22 cellular contexts compared by ENCODE assay signal in the genomic region with DNA sequence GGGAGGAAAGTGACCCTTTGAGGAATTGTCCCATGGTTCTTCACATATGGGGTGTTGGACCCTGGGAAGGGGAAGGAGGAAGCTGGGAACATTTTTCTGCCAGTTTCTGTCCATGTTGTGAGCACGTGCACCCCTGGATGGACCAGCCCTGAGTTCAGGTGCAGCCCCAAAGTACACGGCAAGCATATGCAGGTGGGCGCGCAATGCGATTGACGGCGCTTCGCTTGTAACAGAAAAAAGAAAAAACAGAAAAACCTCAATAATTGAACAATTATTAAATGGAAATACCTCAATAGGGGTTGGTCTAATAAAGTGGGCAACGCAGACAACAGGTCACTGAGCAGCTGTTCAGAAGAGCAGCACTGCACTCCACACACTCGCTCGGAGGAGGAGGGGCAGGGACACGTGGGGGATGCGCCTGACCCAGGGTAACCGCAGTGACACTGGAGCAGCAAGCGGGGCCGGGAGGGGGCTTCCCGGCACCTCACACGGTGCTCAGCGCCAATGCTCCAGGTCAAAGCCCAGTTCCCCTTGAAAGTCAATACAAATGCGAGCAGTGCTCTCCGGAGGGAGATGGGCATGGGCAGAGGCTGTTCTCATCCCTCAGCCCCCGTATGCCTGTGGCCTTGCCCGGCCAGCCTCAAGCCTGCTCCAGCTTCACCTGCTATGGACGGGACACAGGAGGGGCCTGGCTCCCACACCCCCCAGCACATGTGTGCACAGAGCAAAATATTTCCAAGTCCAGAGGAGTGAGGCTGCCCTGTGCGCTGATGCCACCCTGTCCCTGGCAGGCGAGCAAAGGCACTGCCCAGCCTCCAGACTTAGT. TPM values are rescaled to one million over a fixed set of nuclear protein-coding genes. Genes with fewer than 3 reads are reported as not detected.
DNase-seq lines count a peak whose midpoint lies in the region; ATAC-seq, FAIRE-seq and TF ChIP-seq lines count a peak whose summit lies in the region.
"Had no signal": no experiment of that assay in that cellular context is flagged by ENCODE, and none has a peak within 500 bp of the region (broad histone marks: within the 10 kb centered on the region; RNA-seq: fewer than 3 reads in every experiment).

No MANE protein-coding gene starts in this region.

- POLR2A ChIA-PET in PC-9 (lab: Charles Lee; ENCODE audit: unreplicated experiment): no interaction called here

- H2AFZ ChIP-seq in PC-9: no peak overlapping the region

- no peak overlapping the region for H3K9ac ChIP-seq in kidney (ENCODE audit: low read length in 2 of 2)

- no peaks in the 10 kb centered on the region for H4K20me1 ChIP-seq in PC-9 (ENCODE audit: insufficient read depth)

- no peak for TF ChIP-seq CTCF in kidney (IDR thresholded peaks at IDR 0.05; ENCODE audit: borderline replicate concordance, extremely low read depth, insufficient read depth)
- TF ChIP-seq CTCF in PC-9 (conservative IDR thresholded peaks at IDR 0.05): no peak

- H3K9me3 ChIP-seq in kidney (ENCODE audit: control insufficient read depth in 1 of 2, low read length in 2 of 2) (no peaks in the 10 kb centered on the region), PC-9 (ENCODE audit: insufficient read depth, low read depth) (no peaks in the 10 kb centered on the region)

- no peak for FAIRE-seq in kidney (lab: Jason Lieb, UNC)
- FAIRE-seq: GM12878, GM18507, K562 had no signal

- H3K36me3 ChIP-seq in H7 (replicated peaks; ENCODE audit: control insufficient read depth, insufficient read depth, low read length) (no peaks in the 10 kb centered on the region), kidney (ENCODE audit: control insufficient read depth in 1 of 2, insufficient read depth in 2 of 2, low read length in 2 of 2) (no peaks in the 10 kb centered on the region), PC-9 (ENCODE audit: low read depth) (no peaks in the 10 kb centered on the region)

- H3K27ac ChIP-seq in kidney (ENCODE audit: low read depth in 2 of 2, low read length in 2 of 2) (no peak overlapping the region), PC-9 (no peak overlapping the region)
- H3K27ac ChIP-seq: RWPE1 had no signal

- no TSS peak for BruUV-seq in PC-9 (replicated peaks; lab: Mats Ljungman, UMichigan)

- H3K27me3 ChIP-seq in H7 (ENCODE audit: control insufficient read depth, insufficient read depth, low read length) (no peaks in the 10 kb centered on the region; the same call in 1 of the 2 replicates), PC-9 (ENCODE audit: insufficient read depth, low read depth) (peaks cover 86% of the 10 kb centered on the region)

- intact Hi-C loops in kidney (cut with DNase I) (loop anchor here (10.0 kb wide), 1 partner anchor 410 kb away; no protein-coding TSS in a partner anchor), posterior cingulate gyrus (cut with DNase I) (loop anchor here (5.0 kb wide), 1 partner anchor 408 kb away; no protein-coding TSS in a partner anchor), PC-9 (cut with micrococcal nuclease; ENCODE audit: unreplicated experiment) (loop anchor here (5.0 kb wide), 1 partner anchor 398 kb away; no protein-coding TSS in a partner anchor)

- H3K4me1 ChIP-seq in kidney (ENCODE audit: control insufficient read depth in 1 of 2, insufficient read depth in 1 of 2, low read depth in 1 of 2, low read length in 2 of 2) (no peaks in the 10 kb centered on the region), PC-9 (replicated peaks; ENCODE audit: insufficient read depth) (no peaks in the 10 kb centered on the region)

- H3K4me3 ChIP-seq in H7 (ENCODE audit: insufficient read depth, low read depth, low read length): no peak overlapping the region
- H3K4me3 ChIP-seq in kidney (ENCODE audit: low read length in 2 of 2): no peak overlapping the region
- no peak overlapping the region for H3K4me3 ChIP-seq in PC-9
- H3K4me3 ChIP-seq: GM12878, K562 had no signal

- ATAC-seq in HG03378 (IDR thresholded peaks at IDR 0.05; ENCODE audit: unreplicated experiment): no peak
- ATAC-seq: GM12878, K562 had no signal

- no peaks in the 10 kb centered on the region for H3K79me2 ChIP-seq in PC-9 (ENCODE audit: low read depth)

- CTCF ChIA-PET in PC-9 (lab: Charles Lee): no interaction called here

- peak; percentile 7 for DNase-seq in activated naive CD4-positive, alpha-beta T cell treated with anti-CD3 and anti-CD28 coated beads, Interleukin-2, amount 50 U/mL, for 16 hours
- DNase-seq in activated naive CD4-positive, alpha-beta T cell treated with Interleukin-2 at 50 U/mL for 16 hours: no peak
- DNase-seq in H7: peak; percentile 62
- peak; percentile 48 for DNase-seq in kidney
- peak in 6 of 10 donors; percentile 1 to 64 (median 13) for DNase-seq in posterior cingulate gyrus
- no peak for DNase-seq in GM19238 (ENCODE audit: insufficient read length, low spot score)
- no peak for DNase-seq in PC-9
- DNase-seq: C1 segment of cervical spinal cord, DMS 273 treated with DMSO at 0.1 percent for 48 hours, GDM1, GOT3, MV-4-11, NCI-H1417, NCI-H1930, NCI-H526 treated with DMSO at 0.1 percent for 48 hours had no signal

- H3K9me2 ChIP-seq in PC-9 (ENCODE audit: insufficient read depth): no peaks in the 10 kb centered on the region

- no peak overlapping the region for H3K4me2 ChIP-seq in PC-9

- H3F3A ChIP-seq in PC-9 (ENCODE audit: insufficient read depth, low read depth): no peaks in the 10 kb centered on the region

RNA-seq across cellular contexts. Expression of gene ACTRT2, which starts 6.6 kb away (rescaled TPM):
- 0.21 TPM in 1 of 2 replicates, not detected in the other for total RNA-seq in H7 (2014; rRNA removed; shearing (Covaris generic))
- not detected for total RNA-seq in kidney
- not detected for polyA plus RNA-seq in kidney (ENCODE audit: insufficient read depth, low read depth, low replicate concordance)
- not detected in 2 replicates for total RNA-seq in PC-9 (2021)
- total RNA-seq: A673, GM12878, K562, OCI-LY7 had no signal
- polyA plus RNA-seq: GM12878, K562 had no signal

RNA-seq across cellular contexts. Expression of gene PRDM16, which starts 54.3 kb away (rescaled TPM):
- 0.69 and 1.1 TPM in 2 replicates for total RNA-seq in H7 (2014; rRNA removed; shearing (Covaris generic))
- 21.9 TPM for total RNA-seq in kidney
- 3.0 TPM for polyA plus RNA-seq in kidney (ENCODE audit: insufficient read depth, low read depth, low replicate concordance)
- total RNA-seq in PC-9 (2021): not detected in 2 replicates
- total RNA-seq: OCI-LY7 had no signal
- polyA plus RNA-seq: GM12878 had no signal

Comparison
In these comparisons a context has a peak if more than half of its experiments do, and no peak if none do; other contexts are left out.
1. DNase-seq: peak in activated naive CD4-positive, alpha-beta T cell treated with anti-CD3 and anti-CD28 coated beads, Interleukin-2, amount 50 U/mL, for 16 hours (single experiment), H7 (single experiment), kidney (single experiment) and posterior cingulate gyrus (6 of 10); none in activated naive CD4-positive, alpha-beta T cell treated with Interleukin-2 at 50 U/mL for 16 hours (single experiment), GM19238 (single experiment) and PC-9 (0 of 2).
2. RNA of gene PRDM16, which starts 54.3 kb away (total RNA-seq): 21.9 TPM in kidney (single experiment); 0.69 to 1.1 TPM in H7 and not detected in PC-9; every median in the first group is over 10 times any median in the second.